8 cellular contexts compared by ENCODE assay signal in the genomic region with DNA sequence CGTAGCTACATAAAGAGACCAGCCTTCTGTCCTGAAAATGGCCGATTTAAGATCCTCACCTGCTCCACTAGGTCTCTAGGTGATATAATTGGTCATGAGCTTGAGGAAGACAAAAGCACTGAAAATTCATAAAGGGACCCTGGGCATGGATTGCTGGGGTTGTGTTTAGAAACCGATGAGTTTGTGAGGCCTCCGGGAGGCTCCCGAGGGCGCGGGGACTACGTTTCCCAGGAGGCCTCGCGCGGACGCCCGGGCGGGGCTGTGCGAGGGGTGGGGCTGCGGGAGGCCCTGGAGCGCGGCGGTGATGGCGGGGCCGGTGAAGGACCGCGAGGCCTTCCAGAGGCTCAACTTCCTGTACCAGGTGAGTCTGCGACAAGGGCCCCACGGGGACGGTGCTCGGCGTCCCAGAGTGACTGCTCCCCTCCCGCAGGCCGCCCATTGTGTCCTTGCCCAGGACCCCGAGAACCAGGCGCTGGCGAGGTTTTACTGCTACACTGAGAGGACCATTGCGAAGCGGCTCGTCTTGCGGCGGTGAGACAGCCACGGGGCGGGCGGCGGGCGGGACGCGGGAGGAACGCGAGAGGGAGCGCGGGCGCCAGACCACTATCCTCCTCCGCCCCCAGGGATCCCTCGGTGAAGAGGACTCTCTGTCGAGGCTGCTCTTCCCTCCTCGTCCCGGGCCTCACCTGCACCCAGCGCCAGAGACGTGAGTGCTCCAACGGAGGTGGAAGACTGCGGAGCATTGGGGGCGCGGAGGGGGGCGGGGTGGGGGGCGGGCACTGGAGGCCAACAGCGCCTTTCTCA. TPM values are rescaled to one million over a fixed set of nuclear protein-coding genes. Genes with fewer than 3 reads are reported as not detected.
A peak's percentile ranks its signal among the peaks of the same experiment; 100 is the strongest.
DNase-seq lines count a peak whose midpoint lies in the region; ATAC-seq and TF ChIP-seq lines count a peak whose summit lies in the region.

A gene (plus strand): TSS at position 289 of the 804 bp plus-strand sequence. CDS start 16 bp downstream, at position 305.

- no peaks in the 10 kb centered on the region for H3K9me3 ChIP-seq in hepatocyte (ENCODE audit: low read depth)

- H3K9me2 ChIP-seq in hepatocyte (replicated peaks; ENCODE audit: insufficient read depth), result no peaks in the 10 kb centered on the region

- H2AFZ ChIP-seq in hepatocyte, result peak within 1 kb of the TSS; percentile 88

- peak within 1 kb of the TSS; percentile 83 for H3K4me3 ChIP-seq in astrocyte of the cerebellum (ENCODE audit: low read depth, low read length)
- H3K4me3 ChIP-seq in hepatocyte, result peak within 1 kb of the TSS; percentile 80
- peak within 1 kb of the TSS; percentile 86 for H3K4me3 ChIP-seq in retinal pigment epithelial cell (ENCODE audit: low read length)

- peak; percentile 77 to 83 for DNase-seq in NCI-H2081 (lab: John Stamatoyannopoulos, UW)
- peak; percentile 69 for DNase-seq in T1000 (lab: John Stamatoyannopoulos, UW)
- DNase-seq in astrocyte of the cerebellum (ENCODE audit: low read depth), result peak; percentile 40
- peak; percentile 93 for DNase-seq in hepatocyte (ENCODE audit: low spot score)
- no peak for DNase-seq in retinal pigment epithelial cell (ENCODE audit: low read depth)

- 6% methylated on average over 39 of the region's 64 CpGs for WGBS in hepatocyte (ENCODE audit: low lambda C conversion rate, missing lambda C conversion rate)

- ATAC-seq in GM18511 (IDR thresholded peaks at IDR 0.05; ENCODE audit: unreplicated experiment) (peak; percentile 90), HG02973 (IDR thresholded peaks at IDR 0.05; ENCODE audit: unreplicated experiment) (peak; percentile 85), HG03025 (IDR thresholded peaks at IDR 0.05; ENCODE audit: low FRiP score, unreplicated experiment) (no peak)

- peaks cover 7% of the 10 kb centered on the region for H3K79me2 ChIP-seq in hepatocyte

- H3K27me3 ChIP-seq in hepatocyte, result no peaks in the 10 kb centered on the region

- H3K27ac ChIP-seq in hepatocyte, result peak within 1 kb of the TSS; percentile 97

- TF ChIP-seq CTCF in astrocyte of the cerebellum (IDR thresholded peaks at IDR 0.05; ENCODE audit: low read depth, low read length, missing control alignments) (no peak), hepatocyte (IDR thresholded peaks at IDR 0.05; ENCODE audit: poor library complexity) (peak; percentile 8), retinal pigment epithelial cell (conservative IDR thresholded peaks at IDR 0.05; ENCODE audit: low read depth, low read length) (no peak)

- in situ Hi-C loops in astrocyte of the cerebellum (cut with HindIII; ENCODE audit: low sequenced_read_pairs), result no loop called here

- no peaks in the 10 kb centered on the region for H3K36me3 ChIP-seq in hepatocyte (replicated peaks; ENCODE audit: insufficient read depth, low read depth)

- H3K4me2 ChIP-seq in hepatocyte, result peak within 1 kb of the TSS; percentile 72

- peaks cover 5% of the 10 kb centered on the region for H3K4me1 ChIP-seq in hepatocyte (ENCODE audit: insufficient read depth)

- H4K20me1 ChIP-seq in hepatocyte (ENCODE audit: insufficient read depth, poor library complexity, severe bottlenecking), result no peaks in the 10 kb centered on the region

RNA-seq across cellular contexts. Expression of the gene that starts here (rescaled TPM):
- total RNA-seq in hepatocyte, result 40.8 and 41.6 TPM in 2 replicates
- polyA plus RNA-seq in hepatocyte, result 80.8 and 87.2 TPM in 2 replicates
